In the genomic region with DNA sequence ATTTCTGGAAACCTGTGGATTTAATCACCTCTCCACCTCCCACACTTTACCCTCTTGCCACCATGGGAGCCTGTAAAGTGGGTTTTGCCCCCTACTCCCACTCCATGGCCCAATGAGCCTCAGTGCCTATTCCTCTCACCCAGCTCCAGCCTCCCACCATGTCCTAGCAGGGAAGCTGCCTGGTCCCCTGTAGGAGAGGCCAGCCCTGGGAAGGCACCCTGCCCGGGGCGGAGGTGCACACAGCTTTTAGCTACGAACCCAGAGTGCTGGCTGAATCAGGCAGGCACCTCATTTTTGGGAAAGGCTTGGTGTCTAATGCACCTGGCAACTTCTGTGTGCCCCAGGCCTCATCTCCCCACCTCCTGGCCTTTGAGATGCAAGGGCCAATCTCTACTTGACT, we compare ENCODE assay signal across 23 cellular contexts. TPM values are rescaled to one million over a fixed set of nuclear protein-coding genes. Genes with fewer than 3 reads are reported as not detected.
DNase-seq lines count a peak whose midpoint lies in the region; ATAC-seq, FAIRE-seq and TF ChIP-seq lines count a peak whose summit lies in the region.
"Had no signal": no experiment of that assay in that cellular context is flagged by ENCODE, and none has a peak within 500 bp of the region (broad histone marks: within the 10 kb centered on the region; RNA-seq: fewer than 3 reads in every experiment).

No MANE protein-coding gene starts in this region.

- CTCF ChIA-PET in HEK293 (lab: Yijun Ruan, JAX) (no interaction called here), H1 (lab: Charles Lee; ENCODE audit: partially characterized antibody) (interaction anchor here (1.1 to 2.4 kb wide), 2 partner anchors 9 to 213 kb away, joined by 5 to 8 read pairs; no protein-coding TSS in a partner anchor)

- H3K4me2 ChIP-seq in H1 (ENCODE audit: insufficient read depth in 1 of 2, low read depth in 2 of 2, low read length in 2 of 2) (no peak overlapping the region), neuronal stem cell (ENCODE audit: insufficient read depth, low read length, poor library complexity, severe bottlenecking) (no peak overlapping the region)
- H3K4me2 ChIP-seq: BLaER1 had no signal

- H4K91ac ChIP-seq in H1 (replicated peaks; ENCODE audit: insufficient read length, low read length) = no peak overlapping the region
- H4K91ac ChIP-seq in neuronal stem cell (ENCODE audit: low read depth, low read length, poor library complexity) = no peak overlapping the region

- no peak overlapping the region for H3K56ac ChIP-seq in H1 (replicated peaks; ENCODE audit: insufficient read length, low read depth, low read length)

- no peak for DNase-seq in H1 (ENCODE audit: low read depth in 1 of 2, low spot score in 2 of 2)
- no peak for DNase-seq in neuronal stem cell (ENCODE audit: low spot score)
- DNase-seq in stimulated activated CD4-positive, alpha-beta T cell treated with anti-CD3 and anti-CD28 coated beads, Interleukin-1b, Interleukin-23, amount 100 ng/mL, for 48 hours = no peak
- no peak for DNase-seq in DMS153 (lab: John Stamatoyannopoulos, UW)
- DNase-seq: 8988T; ACHN; BE2C; C1 segment of cervical spinal cord; CD4-positive, alpha-beta memory T cell; CD4-positive, CD25-positive, alpha-beta regulatory T cell; CD8-positive, alpha-beta memory T cell; COR-L47; DMS 273 treated with DMSO at 0.1 percent for 48 hours; DMS79 treated with DMSO at 0.1 percent for 48 hours; GF-D8 had no signal

- H3K4me3 ChIP-seq in HEK293 (ENCODE audit: low read depth, low read length) (no peak overlapping the region), H1 (ENCODE audit: extremely low read depth in 1 of 4, insufficient read depth in 2 of 4, low read depth in 3 of 4, low read length in 4 of 4) (no peak overlapping the region), neuronal stem cell (ENCODE audit: low read length in 2 of 2) (no peak overlapping the region)
- H3K4me3 ChIP-seq: BLaER1 had no signal

- H2BK12ac ChIP-seq in H1 (ENCODE audit: low read depth, low read length) (no peak overlapping the region), neuronal stem cell (ENCODE audit: low read length) (peak overlapping the region; percentile 1)

- no peak overlapping the region for H2AK5ac ChIP-seq in H1 (ENCODE audit: low read depth, low read length)
- H2AK5ac ChIP-seq in neuronal stem cell (ENCODE audit: low read depth, low read length) = no peak overlapping the region

- H4K20me1 ChIP-seq in H1 (replicated peaks in 1 of 2; ENCODE audit: control insufficient read depth in 1 of 2, insufficient read depth in 2 of 2, low read length in 2 of 2) = no peaks in the 10 kb centered on the region
- H4K20me1 ChIP-seq: BLaER1 had no signal

- POLR2A ChIA-PET in HEK293 (lab: Yijun Ruan, JAX) = interaction anchor here (0.7 kb wide), 1 partner anchor 797 kb away, joined by 3 read pairs; no protein-coding TSS in a partner anchor
- POLR2A ChIA-PET in H1 (lab: Charles Lee; ENCODE audit: partially characterized antibody) = no interaction called here

- no peak overlapping the region for H3K9ac ChIP-seq in H1 (replicated peaks in 1 of 4; ENCODE audit: extremely low read depth in 1 of 4, low read depth in 3 of 4, low read length in 3 of 4)
- H3K9ac ChIP-seq in neuronal stem cell (ENCODE audit: low read depth, low read length, poor library complexity) = no peak overlapping the region
- H3K9ac ChIP-seq: BLaER1 had no signal

- ATAC-seq in GM18868 (IDR thresholded peaks at IDR 0.05; ENCODE audit: unreplicated experiment) = no peak

- H3K4me1 ChIP-seq in HEK293 (ENCODE audit: control insufficient read depth, insufficient read depth, low read length) (no peaks in the 10 kb centered on the region), H1 (replicated peaks in 1 of 4; ENCODE audit: control insufficient read depth in 3 of 4, insufficient read depth in 4 of 4, low read length in 3 of 4) (no peaks in the 10 kb centered on the region; a peak in 1 of 7 replicates), neuronal stem cell (ENCODE audit: control insufficient read depth in 2 of 2, insufficient read depth in 1 of 2, low read depth in 1 of 2, low read length in 2 of 2) (peaks cover 0 to 15% of the 10 kb centered on the region in 2 donors)
- H3K4me1 ChIP-seq: BE2C had no signal

- no peak overlapping the region for H4K8ac ChIP-seq in H1 (ENCODE audit: extremely low read depth, insufficient read depth, low read length)
- no peak overlapping the region for H4K8ac ChIP-seq in neuronal stem cell (ENCODE audit: low read depth, low read length)

- H3K23me2 ChIP-seq in H1 (ENCODE audit: low read depth, low read length) = no peaks in the 10 kb centered on the region

- H3K27ac ChIP-seq in HEK293 (ENCODE audit: extremely low read depth, low read depth, low read length) (no peak overlapping the region), H1 (ENCODE audit: low read depth, low read length) (no peak overlapping the region), neuronal stem cell (replicated peaks; ENCODE audit: low read length) (no peak overlapping the region)
- H3K27ac ChIP-seq: BLaER1 had no signal

- H3K36me3 ChIP-seq in HEK293 (ENCODE audit: control insufficient read depth in 2 of 2, insufficient read depth in 1 of 2, low read length in 2 of 2) (no peaks in the 10 kb centered on the region), H1 (ENCODE audit: control insufficient read depth in 2 of 4, insufficient read depth in 4 of 4, low read length in 3 of 4) (no peaks in the 10 kb centered on the region), neuronal stem cell (replicated peaks in 1 of 2; ENCODE audit: control insufficient read depth in 2 of 2, insufficient read depth in 2 of 2, low read length in 2 of 2) (no peaks in the 10 kb centered on the region)
- H3K36me3 ChIP-seq: BE2C, BLaER1 had no signal

- no peak overlapping the region for H3K14ac ChIP-seq in H1 (ENCODE audit: insufficient read length)
- no peak overlapping the region for H3K14ac ChIP-seq in neuronal stem cell (ENCODE audit: low read length)

- no peak for TF ChIP-seq POLR2A in H1 (IDR thresholded peaks at IDR 0.05; ENCODE audit: control extremely low read depth in 1 of 2, low read depth in 2 of 2, low read length in 2 of 2)

- no peak for TF ChIP-seq EP300 in H1 (IDR thresholded peaks at IDR 0.05; ENCODE audit: borderline replicate concordance in 1 of 2, low read depth in 2 of 2, low read length in 2 of 2)

- H3K79me1 ChIP-seq in H1 (ENCODE audit: low read depth, low read length) (no peaks in the 10 kb centered on the region), neuronal stem cell (ENCODE audit: low read depth, low read length) (no peaks in the 10 kb centered on the region)

- H2BK5ac ChIP-seq in H1 (ENCODE audit: low read depth, low read length) = no peak overlapping the region
- H2BK5ac ChIP-seq in neuronal stem cell (ENCODE audit: low read length) = no peak overlapping the region

- no peak overlapping the region for H3K23ac ChIP-seq in H1 (ENCODE audit: insufficient read length)
- H3K23ac ChIP-seq in neuronal stem cell (ENCODE audit: low read depth, low read length, poor library complexity) = no peak overlapping the region

- H2BK15ac ChIP-seq in H1 (ENCODE audit: low read length) (no peak overlapping the region), neuronal stem cell (ENCODE audit: low read length) (no peak overlapping the region)

- H2BK20ac ChIP-seq in H1 (ENCODE audit: low read length) = peak overlapping the region; percentile 55; the same call in 1 of the 2 replicates

- WGBS in H1 (ENCODE audit: extremely low coverage in 1 of 2, insufficient coverage in 1 of 2, insufficient read length in 1 of 2, insufficient replicate concordance in 2 of 2, low coverage in 1 of 2, low lambda C conversion rate in 2 of 2, missing lambda C conversion rate in 1 of 2), 2 experiments = 97% methylated on average over 3 of the region's 3 CpGs; no CpG with 5 or more reads in 1 of the 2 experiments
- no CpG with 5 or more reads among the region's 3 CpGs for WGBS in neuronal stem cell (ENCODE audit: extremely low coverage in 2 of 2, insufficient read length in 2 of 2, insufficient replicate concordance in 1 of 2), 2 donors

- no peak for TF ChIP-seq RAD21 in H1 (IDR thresholded peaks at IDR 0.05 in 1 of 2, conservative IDR thresholded peaks at IDR 0.05 in 1 of 2; ENCODE audit: low read depth in 2 of 2, low read length in 2 of 2)

- no peak for TF ChIP-seq CTCF in HEK293 (tag by site-specific recombination; IDR thresholded peaks at IDR 0.05)
- TF ChIP-seq CTCF in H1 (IDR thresholded peaks at IDR 0.05; ENCODE audit: control extremely low read depth in 1 of 3, insufficient read depth in 1 of 3, low read depth in 1 of 3, low read length in 3 of 3) = no peak

- H3K9me3 ChIP-seq in HEK293 (ENCODE audit: control insufficient read depth, insufficient read depth, low read depth, low read length) = no peaks in the 10 kb centered on the region
- H3K9me3 ChIP-seq in H1 (ENCODE audit: insufficient read depth in 2 of 2, low read depth in 1 of 2, low read length in 1 of 2) = no peaks in the 10 kb centered on the region
- H3K9me3 ChIP-seq in neuronal stem cell (replicated peaks in 1 of 2; ENCODE audit: control insufficient read depth in 2 of 2, insufficient read depth in 1 of 2, low read depth in 1 of 2, low read length in 2 of 2) = no peaks in the 10 kb centered on the region
- H3K9me3 ChIP-seq: BE2C, BLaER1 had no signal

- H3K27me3 ChIP-seq in H1 (replicated peaks in 1 of 4; ENCODE audit: control insufficient read depth in 3 of 4, extremely low read depth in 1 of 4, insufficient read depth in 3 of 4, low read length in 3 of 4) (peaks cover 0 to 2% (median 0%) of the 10 kb centered on the region in 4 experiments; a peak in 2 of 7 replicates), neuronal stem cell (ENCODE audit: control insufficient read depth in 3 of 3, insufficient read depth in 3 of 3, low read depth in 1 of 3, low read length in 3 of 3) (peaks cover 0 to 60% (median 0%) of the 10 kb centered on the region in 3 experiments)
- H3K27me3 ChIP-seq: BE2C, BLaER1 had no signal

- no peak overlapping the region for H2BK120ac ChIP-seq in H1 (replicated peaks; ENCODE audit: low read depth, low read length)
- H2BK120ac ChIP-seq in neuronal stem cell (ENCODE audit: low read depth, low read length) = no peak overlapping the region

- FAIRE-seq in H1 (lab: Jason Lieb, UNC) = no peak
- FAIRE-seq: A204.1, G401.6, GM12891 had no signal

- no peak overlapping the region for H4K5ac ChIP-seq in H1 (ENCODE audit: insufficient read length, low read depth, low read length)

- H2AFZ ChIP-seq in H1 (ENCODE audit: low read length) = no peak overlapping the region
- H2AFZ ChIP-seq in neuronal stem cell (ENCODE audit: low read length) = no peak overlapping the region

- H3K79me2 ChIP-seq in H1 (ENCODE audit: control insufficient read depth in 1 of 2, insufficient read depth in 2 of 2, low read length in 2 of 2) = no peaks in the 10 kb centered on the region

- H3K18ac ChIP-seq in H1 (ENCODE audit: extremely low read depth, low read length) = no peak overlapping the region
- no peak overlapping the region for H3K18ac ChIP-seq in neuronal stem cell (ENCODE audit: low read length)

- H3K4ac ChIP-seq in H1 (replicated peaks; ENCODE audit: insufficient read length, low read depth, low read length) (no peak overlapping the region), neuronal stem cell (ENCODE audit: low read length) (no peak overlapping the region)

RNA-seq across cellular contexts. Expression of gene ALX4, which starts 35.8 kb away (rescaled TPM):
- total RNA-seq in H1 (2021; fragmentation: NEBNext Ultra II Directional; extraction: Animal tissue kit (Norgen Biotek cat#: 25700)) = not detected in 2 replicates
- polyA plus RNA-seq in H1 (2011; rRNA removed) = not detected in 2 replicates
- not detected for polyA plus RNA-seq in H1 (2011; cell fraction: cytosol; rRNA removed)
- not detected for polyA plus RNA-seq in H1 (2011; cell fraction: nucleus; rRNA removed)
- 0.05 to 0.06 TPM in 2 of 4 replicates, not detected in the others for polyA plus RNA-seq in H1 (2012, experiment 1 of 2)
- polyA plus RNA-seq in H1 (2012, experiment 2 of 2) = not detected
- not detected for polyA plus RNA-seq in H1 (2013, experiment 1 of 2)
- polyA plus RNA-seq in H1 (2013, experiment 2 of 2) = not detected
- not detected in 2 replicates for polyA minus RNA-seq in H1 (2011; rRNA and poly(A)+ RNA removed)
- polyA minus RNA-seq in H1 (2011; cell fraction: cytosol; rRNA and poly(A)+ RNA removed) = not detected
- not detected for polyA minus RNA-seq in H1 (2011; cell fraction: nucleus; rRNA and poly(A)+ RNA removed)
- not detected for polyA plus RNA-seq in neuronal stem cell (2013, experiment 1 of 2)
- polyA plus RNA-seq in neuronal stem cell (2013, experiment 2 of 2) = 0.01 TPM
- total RNA-seq: CD4-positive, alpha-beta memory T cell; CD4-positive, CD25-positive, alpha-beta regulatory T cell; CD8-positive, alpha-beta memory T cell had no signal
- polyA plus RNA-seq: AG04450; CD14-positive monocyte; CD4-positive, alpha-beta memory T cell; CD4-positive, CD25-positive, alpha-beta regulatory T cell; CD8-positive, alpha-beta memory T cell had no signal
